In the genomic region with DNA sequence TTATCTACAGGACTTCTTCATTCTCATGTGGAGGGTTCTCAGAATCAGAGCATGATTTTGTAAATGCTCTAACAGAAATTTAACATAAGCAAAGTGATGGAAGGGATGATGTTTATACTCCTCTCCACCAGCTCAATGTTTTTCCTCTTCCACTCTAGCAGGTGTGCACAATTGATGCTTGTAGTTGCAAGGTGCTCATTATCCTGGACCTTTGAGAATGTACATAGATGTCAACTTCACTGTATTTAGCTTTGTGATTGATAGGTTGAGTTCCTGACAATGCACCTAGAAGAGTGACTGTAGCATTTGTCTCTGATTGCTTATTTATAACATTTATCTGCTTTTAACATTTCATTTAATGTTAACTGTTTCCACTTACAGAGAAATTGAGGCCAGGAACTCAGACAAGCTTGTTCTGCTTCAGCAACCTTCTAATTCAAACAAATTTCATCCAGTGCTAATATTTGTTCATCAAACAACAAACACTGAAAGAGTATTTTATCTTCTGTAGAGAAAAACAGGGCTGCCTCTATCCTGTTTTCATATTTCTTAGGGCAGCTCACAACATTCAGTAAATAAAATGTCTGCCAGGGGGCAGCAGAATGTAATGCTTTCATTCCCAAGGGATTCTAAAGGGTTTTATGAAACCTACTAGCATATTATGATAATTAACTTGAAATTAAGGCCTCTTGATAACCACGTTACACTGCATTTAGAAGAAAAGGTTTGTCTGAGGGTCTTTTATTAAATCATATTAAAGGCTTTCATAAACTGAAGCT, we compare ENCODE assay signal across 10 cellular contexts.
DNase-seq lines count a peak whose midpoint lies in the region; ATAC-seq and TF ChIP-seq lines count a peak whose summit lies in the region.
"Had no signal": no experiment of that assay in that cellular context is flagged by ENCODE, and none has a peak within 500 bp of the region (broad histone marks: within the 10 kb centered on the region; RNA-seq: fewer than 3 reads in every experiment).

No MANE protein-coding gene starts in this region.

- no peak overlapping the region for H3K4me3 ChIP-seq in Karpas-422 (ENCODE audit: low read length)
- no peak overlapping the region for H3K4me3 ChIP-seq in epithelial cell of esophagus (ENCODE audit: low read length)
- H3K4me3 ChIP-seq in retinal pigment epithelial cell (ENCODE audit: low read length): no peak overlapping the region
- H3K4me3 ChIP-seq in CD8-positive, alpha-beta memory T cell (ENCODE audit: low read length): no peak overlapping the region
- H3K4me3 ChIP-seq: prostate gland had no signal

- no peak overlapping the region for H3K9ac ChIP-seq in Karpas-422 (ENCODE audit: low read length)

- H3K79me2 ChIP-seq in Karpas-422 (ENCODE audit: low read length): no peaks in the 10 kb centered on the region

- ATAC-seq in HG03460 (IDR thresholded peaks at IDR 0.05; ENCODE audit: unreplicated experiment): no peak

- DNase-seq in Karpas-422 (peak; percentile 45), NCI-H446 treated with DMSO at 0.1 percent for 48 hours (lab: John Stamatoyannopoulos, UW) (peak; percentile 7), epithelial cell of esophagus (ENCODE audit: low read depth) (no peak), retinal pigment epithelial cell (ENCODE audit: low read depth) (no peak), ACHN (no peak)
- DNase-seq in CD8-positive, alpha-beta memory T cell: no peak
- DNase-seq: central memory CD4-positive, alpha-beta T cell; stimulated activated naive CD4-positive, alpha-beta T cell treated with Interleukin-2 at 50 U/mL for 16 hours had no signal

- no peak overlapping the region for H3K27ac ChIP-seq in Karpas-422 (ENCODE audit: low read length)
- H3K27ac ChIP-seq in CD8-positive, alpha-beta memory T cell (ENCODE audit: low read depth, low read length): no peak overlapping the region
- H3K27ac ChIP-seq: prostate gland had no signal

- CTCF ChIA-PET in CD8-positive, alpha-beta memory T cell (lab: Charles Lee): no interaction called here

- no peaks in the 10 kb centered on the region for H3K36me3 Mint-ChIP-seq in CD8-positive, alpha-beta memory T cell

- no peak overlapping the region for H2AFZ ChIP-seq in Karpas-422 (ENCODE audit: low read length)

- in situ Hi-C loops in ACHN (cut with HindIII; ENCODE audit: low pct_ligation_motif_present, low pct_unique_long_range_greater_than_20kb, low sequenced_read_pairs): no loop called here

- 0 out of 2 replicates have a peak, but pooled peaks cover 4% of the 10 kb centered on the region for H3K9me2 ChIP-seq in Karpas-422 (replicated peaks; ENCODE audit: insufficient read depth, low read length)

- no peaks in the 10 kb centered on the region for H3K4me1 Mint-ChIP-seq in CD8-positive, alpha-beta memory T cell

- H4K20me1 ChIP-seq in Karpas-422 (ENCODE audit: insufficient read depth, low read depth, low read length): no peaks in the 10 kb centered on the region

- H3K36me3 ChIP-seq in Karpas-422 (ENCODE audit: insufficient read depth, low read length): no peaks in the 10 kb centered on the region
- no peaks in the 10 kb centered on the region for H3K36me3 ChIP-seq in CD8-positive, alpha-beta memory T cell (ENCODE audit: insufficient read depth, low read length)
- H3K36me3 ChIP-seq: prostate gland had no signal

- TF ChIP-seq CTCF in epithelial cell of esophagus (IDR thresholded peaks at IDR 0.05; ENCODE audit: insufficient read depth, low read depth, low read length, missing control alignments) (peak; percentile 16), retinal pigment epithelial cell (conservative IDR thresholded peaks at IDR 0.05; ENCODE audit: low read depth, low read length) (peak; percentile 53)

- no peak overlapping the region for H3K4me3 Mint-ChIP-seq in CD8-positive, alpha-beta memory T cell

- H3K27ac Mint-ChIP-seq in CD8-positive, alpha-beta memory T cell: no peak overlapping the region

- H3K4me2 ChIP-seq in Karpas-422 (ENCODE audit: low read depth, low read length, poor library complexity, severe bottlenecking): no peak overlapping the region

- peaks cover 2 to 24% (median 10%) of the 10 kb centered on the region in 5 donors for H3K9me3 Mint-ChIP-seq in CD8-positive, alpha-beta memory T cell

- H3K4me1 ChIP-seq in Karpas-422 (ENCODE audit: low read length): no peaks in the 10 kb centered on the region
- no peaks in the 10 kb centered on the region for H3K4me1 ChIP-seq in CD8-positive, alpha-beta memory T cell (ENCODE audit: insufficient read depth, low read length)
- H3K4me1 ChIP-seq: prostate gland had no signal

- no peaks in the 10 kb centered on the region for H3K27me3 Mint-ChIP-seq in CD8-positive, alpha-beta memory T cell

- H3K9me3 ChIP-seq in Karpas-422 (ENCODE audit: low read length): no peaks in the 10 kb centered on the region
- no peaks in the 10 kb centered on the region for H3K9me3 ChIP-seq in CD8-positive, alpha-beta memory T cell (ENCODE audit: low read length)
- H3K9me3 ChIP-seq: prostate gland had no signal

- no peaks in the 10 kb centered on the region for H3K27me3 ChIP-seq in Karpas-422 (ENCODE audit: low read length)
- H3K27me3 ChIP-seq in CD8-positive, alpha-beta memory T cell (ENCODE audit: insufficient read depth, low read length, poor library complexity, severe bottlenecking): no peaks in the 10 kb centered on the region

- POLR2A ChIA-PET in CD8-positive, alpha-beta memory T cell (lab: Charles Lee): no interaction called here

Comparison
In these comparisons a context has a peak if more than half of its experiments do, and no peak if none do; other contexts are left out.
1. DNase-seq: peak in Karpas-422 (single experiment) and NCI-H446 treated with DMSO at 0.1 percent for 48 hours (single experiment); none in epithelial cell of esophagus (single experiment), retinal pigment epithelial cell (single experiment), ACHN (single experiment) and CD8-positive, alpha-beta memory T cell (0 of 5).